ENCODE assay signal across 8 cellular contexts in genomic region chr1:92968138-92969032, GRCh38. TPM values are rescaled to one million over a fixed set of nuclear protein-coding genes. Genes with fewer than 3 reads are reported as not detected.
A peak's percentile ranks its signal among the peaks of the same experiment; 100 is the strongest.
DNase-seq lines count a peak whose midpoint lies in the region; ATAC-seq and TF ChIP-seq lines count a peak whose summit lies in the region.

No MANE protein-coding gene starts in this region.

- peak; percentile 68 for TF ChIP-seq CTCF in cardiac fibroblast (IDR thresholded peaks at IDR 0.05; ENCODE audit: low read depth, low read length)

- H3K4me3 ChIP-seq in cardiac fibroblast (replicated peaks in 1 of 2; ENCODE audit: low read depth in 2 of 2, low read length in 2 of 2): no peak overlapping the region

- DNase-seq in NCI-H82 (lab: John Stamatoyannopoulos, UW): peak; percentile 43
- no peak for DNase-seq in NCI-H82 treated with DMSO at 0.1 percent for 48 hours (lab: John Stamatoyannopoulos, UW; ENCODE audit: unreplicated experiment)
- peak; percentile 14 for DNase-seq in LoVo (ENCODE audit: low spot score)
- peak; percentile 6 to 27 for DNase-seq in cardiac fibroblast (ENCODE audit: low read depth in 2 of 2)
- DNase-seq in renal cortical epithelial cell (ENCODE audit: low read depth): peak; percentile 23
- no peak for DNase-seq in activated gamma-delta T cell (lab: John Stamatoyannopoulos, UW)
- no peak for DNase-seq in NCI-H187 treated with DMSO at 0.1 percent for 48 hours (lab: John Stamatoyannopoulos, UW)

- ATAC-seq in GM21381 (IDR thresholded peaks at IDR 0.05; ENCODE audit: unreplicated experiment): peak; percentile 65

RNA-seq across cellular contexts. Expression of gene DIPK1A, which starts 7.1 kb away (rescaled TPM):
- total RNA-seq in renal cortical epithelial cell: 5.7 and 7.1 TPM in 2 replicates

Comparison
In these comparisons a context has a peak if more than half of its experiments do, and no peak if none do; other contexts are left out.
1. DNase-seq: peak in NCI-H82 (single experiment), LoVo (single experiment), cardiac fibroblast (2 of 2) and renal cortical epithelial cell (single experiment); none in NCI-H82 treated with DMSO at 0.1 percent for 48 hours (single experiment), activated gamma-delta T cell (single experiment) and NCI-H187 treated with DMSO at 0.1 percent for 48 hours (single experiment).